15 cellular contexts compared by ENCODE assay signal in the genomic region with DNA sequence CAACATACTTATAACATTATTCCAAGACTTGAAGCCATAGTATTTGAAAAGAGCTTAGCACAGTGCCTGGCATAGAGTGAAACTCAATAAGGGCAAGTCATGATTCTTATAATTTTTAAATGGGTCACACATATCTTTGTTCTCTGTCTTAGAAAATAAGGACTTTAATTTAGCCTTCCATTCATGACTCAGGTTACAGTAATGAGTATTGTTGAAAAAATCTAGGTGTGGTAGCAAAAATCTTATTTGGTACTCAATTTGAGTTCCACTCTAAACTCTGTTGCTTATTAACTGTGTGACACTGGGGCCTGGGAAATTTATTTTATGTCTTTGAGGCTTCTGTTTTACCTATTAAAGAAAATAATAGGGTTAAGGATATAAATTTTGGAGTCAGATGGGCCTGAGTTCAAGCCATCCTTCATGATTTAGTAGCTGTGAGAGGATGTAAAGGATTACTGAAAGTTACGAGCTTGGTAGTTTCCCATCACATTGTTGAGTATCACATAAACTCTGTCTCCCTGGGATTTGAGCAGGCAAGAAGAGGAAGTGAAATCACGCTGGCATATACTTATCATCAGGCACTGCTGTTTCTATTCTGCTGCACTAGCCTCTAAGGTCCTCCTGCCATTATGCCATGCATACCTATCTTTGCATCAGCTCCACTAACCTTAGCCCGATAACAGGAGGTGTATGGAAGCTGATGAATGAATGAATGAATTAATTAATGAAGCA. TPM values are rescaled to one million over a fixed set of nuclear protein-coding genes. Genes with fewer than 3 reads are reported as not detected.
DNase-seq lines count a peak whose midpoint lies in the region; ATAC-seq and TF ChIP-seq lines count a peak whose summit lies in the region.
"Had no signal": no experiment of that assay in that cellular context is flagged by ENCODE, and none has a peak within 500 bp of the region (broad histone marks: within the 10 kb centered on the region; RNA-seq: fewer than 3 reads in every experiment).

No MANE protein-coding gene starts in this region.

- H3K36me3 Mint-ChIP-seq in endodermal cell (ENCODE audit: low read depth) = no peaks in the 10 kb centered on the region
- H3K36me3 Mint-ChIP-seq: neural progenitor cell had no signal

- H3K4me1 ChIP-seq in PC-9 (replicated peaks; ENCODE audit: insufficient read depth) = peaks cover 13% of the 10 kb centered on the region
- H3K4me1 ChIP-seq in Peyer's patch = no peaks in the 10 kb centered on the region
- no peaks in the 10 kb centered on the region for H3K4me1 ChIP-seq in endodermal cell (ENCODE audit: control insufficient read depth, insufficient read depth, low read length)
- H3K4me1 ChIP-seq: neural progenitor cell had no signal

- TF ChIP-seq CTCF in PC-9 (conservative IDR thresholded peaks at IDR 0.05) (no peak), Peyer's patch (IDR thresholded peaks at IDR 0.05) (no peak), endodermal cell (conservative IDR thresholded peaks at IDR 0.05) (no peak)

- WGBS in endodermal cell (ENCODE audit: insufficient coverage in 1 of 2, insufficient read length in 1 of 2), 2 experiments = 93 to 100% methylated on average over 2 to 3 of the region's 3 CpGs

- H2AFZ ChIP-seq in PC-9 = no peak overlapping the region; the same call in 1 of the 2 replicates
- H2AFZ ChIP-seq: neural progenitor cell had no signal

- H3K4me3 ChIP-seq in PC-9 (no peak overlapping the region), Peyer's patch (no peak overlapping the region), endodermal cell (ENCODE audit: low read length) (no peak overlapping the region)
- H3K4me3 ChIP-seq: neural progenitor cell had no signal

- H3K4me2 ChIP-seq in PC-9 = peak overlapping the region; percentile 34; the same call in 1 of the 2 replicates
- H3K4me2 ChIP-seq: neural progenitor cell had no signal

- POLR2A ChIA-PET in PC-9 (lab: Charles Lee; ENCODE audit: unreplicated experiment) = interaction anchor here (0.7 kb wide), 1 partner anchor 562 kb away, joined by 6 read pairs; no protein-coding TSS in a partner anchor

- H3K27me3 ChIP-seq in PC-9 (ENCODE audit: insufficient read depth, low read depth) = no peaks in the 10 kb centered on the region
- H3K27me3 ChIP-seq in Peyer's patch = no peaks in the 10 kb centered on the region
- H3K27me3 ChIP-seq in endodermal cell (ENCODE audit: control insufficient read depth, insufficient read depth, low read length, poor library complexity, severe bottlenecking) = no peaks in the 10 kb centered on the region
- H3K27me3 ChIP-seq: neural progenitor cell had no signal

- peak; percentile 67 for DNase-seq in SIG-M5 treated with dmso at 0.1 percent for 504 hours (lab: John Stamatoyannopoulos, UW; ENCODE audit: unreplicated experiment)
- DNase-seq in SIG-M5 (lab: John Stamatoyannopoulos, UW) = no peak
- no peak for DNase-seq in PC-9
- no peak for DNase-seq in SKM-1 (lab: John Stamatoyannopoulos, UW; ENCODE audit: unreplicated experiment)
- no peak for DNase-seq in Peyer's patch
- DNase-seq in endodermal cell = no peak
- DNase-seq: activated CD4-positive, alpha-beta T cell treated with anti-CD3 and anti-CD28 coated beads for 48 hours; DMS153; KBM-7; kidney had no signal

- H3K27ac Mint-ChIP-seq in endodermal cell = no peak overlapping the region
- H3K27ac Mint-ChIP-seq: neural progenitor cell had no signal

- H3K9me3 ChIP-seq in PC-9 (ENCODE audit: insufficient read depth, low read depth) (no peaks in the 10 kb centered on the region; the same call in 1 of the 2 replicates), Peyer's patch (no peaks in the 10 kb centered on the region), endodermal cell (ENCODE audit: control insufficient read depth, low read length) (no peaks in the 10 kb centered on the region)

- no peaks in the 10 kb centered on the region for H3K9me3 Mint-ChIP-seq in endodermal cell
- H3K9me3 Mint-ChIP-seq: neural progenitor cell had no signal

- CTCF ChIA-PET in PC-9 (lab: Charles Lee) = no interaction called here

- intact Hi-C loops in PC-9 (cut with micrococcal nuclease; ENCODE audit: unreplicated experiment) = no loop called here

- TF ChIP-seq POLR2A in Peyer's patch (IDR thresholded peaks at IDR 0.05) = no peak

- H3K4me3 Mint-ChIP-seq in endodermal cell = no peak overlapping the region
- H3K4me3 Mint-ChIP-seq: neural progenitor cell had no signal

- ATAC-seq in HG03175 (IDR thresholded peaks at IDR 0.05; ENCODE audit: unreplicated experiment) = peak; percentile 73
- no peak for ATAC-seq in GM19395 (IDR thresholded peaks at IDR 0.05; ENCODE audit: unreplicated experiment)

- no TSS peak for BruUV-seq in PC-9 (replicated peaks; lab: Mats Ljungman, UMichigan)

- peaks cover 4% of the 10 kb centered on the region for H3K27me3 Mint-ChIP-seq in endodermal cell (ENCODE audit: insufficient read depth)

- H3K36me3 ChIP-seq in PC-9 (ENCODE audit: low read depth) = no peaks in the 10 kb centered on the region
- H3K36me3 ChIP-seq in Peyer's patch = no peaks in the 10 kb centered on the region
- no peaks in the 10 kb centered on the region for H3K36me3 ChIP-seq in endodermal cell (ENCODE audit: control insufficient read depth, insufficient read depth, low read length)
- H3K36me3 ChIP-seq: neural progenitor cell had no signal

- no peaks in the 10 kb centered on the region for H3K79me2 ChIP-seq in PC-9 (ENCODE audit: low read depth)

- no peaks in the 10 kb centered on the region for H3K9me2 ChIP-seq in PC-9 (ENCODE audit: insufficient read depth)

- H3K4me1 Mint-ChIP-seq in endodermal cell = no peaks in the 10 kb centered on the region

- H4K20me1 ChIP-seq in PC-9 (ENCODE audit: insufficient read depth) = no peaks in the 10 kb centered on the region

- peaks cover 1% of the 10 kb centered on the region; the same call in 1 of the 2 replicates for H3F3A ChIP-seq in PC-9 (ENCODE audit: insufficient read depth, low read depth)

- H3K27ac ChIP-seq in PC-9 (peak overlapping the region; percentile 28), Peyer's patch (no peak overlapping the region), endodermal cell (ENCODE audit: low read depth, low read length) (no peak overlapping the region)
- H3K27ac ChIP-seq: 22Rv1, neural progenitor cell had no signal

- H3K9ac ChIP-seq in endodermal cell (ENCODE audit: extremely low read depth, low read length, poor library complexity, severe bottlenecking) = no peak overlapping the region
- H3K9ac ChIP-seq: neural progenitor cell had no signal

RNA-seq across cellular contexts. Expression of gene SPINK9, which starts 1.5 kb away (rescaled TPM):
- total RNA-seq in PC-9 (2021) = not detected in 2 replicates
- not detected for total RNA-seq in Peyer's patch
- total RNA-seq in endodermal cell = not detected
- polyA plus RNA-seq in endodermal cell (2013, experiment 1 of 2) = not detected
- not detected for polyA plus RNA-seq in endodermal cell (2013, experiment 2 of 2)
- total RNA-seq: kidney, NCI-H460 had no signal

RNA-seq across cellular contexts. Expression of gene SPINK7, which starts 24.6 kb away (rescaled TPM):
- not detected in 2 replicates for total RNA-seq in PC-9 (2021)
- not detected for total RNA-seq in Peyer's patch
- not detected for total RNA-seq in endodermal cell
- polyA plus RNA-seq in endodermal cell (2013, experiment 1 of 2) = not detected
- not detected for polyA plus RNA-seq in endodermal cell (2013, experiment 2 of 2)
- total RNA-seq: kidney, NCI-H460 had no signal

RNA-seq across cellular contexts. Expression of gene FBXO38, which starts 46.9 kb away (rescaled TPM):
- 39.2 and 49.8 TPM in 2 replicates for total RNA-seq in PC-9 (2021)
- total RNA-seq in Peyer's patch = 10 to 100 TPM; 52.2 to 91.6 (median 64.5) TPM
- total RNA-seq in endodermal cell = 10 to 100 TPM; 45.4 to 49.7 TPM
- polyA plus RNA-seq in endodermal cell (2013, experiment 1 of 2) = 31.7 TPM
- 30.6 TPM for polyA plus RNA-seq in endodermal cell (2013, experiment 2 of 2)
